In genomic region chr4:82499705-82500104, GRCh38 we compare ENCODE assay signal across 21 cellular contexts.
DNase-seq lines count a peak whose midpoint lies in the region; FAIRE-seq and TF ChIP-seq lines count a peak whose summit lies in the region.
"Had no signal": no experiment of that assay in that cellular context is flagged by ENCODE, and none has a peak within 500 bp of the region (broad histone marks: within the 10 kb centered on the region; RNA-seq: fewer than 3 reads in every experiment).

No MANE protein-coding gene starts in this region.

- DNase-seq in DMS153 (lab: John Stamatoyannopoulos, UW), result peak; percentile 82
- peak; percentile 37 for DNase-seq in LNCaP clone FGC (ENCODE audit: low read depth)
- DNase-seq in NCI-H2029 treated with DMSO at 0.1 percent for 48 hours (lab: John Stamatoyannopoulos, UW), result peak; percentile 88
- DNase-seq in GM12891 (ENCODE audit: insufficient read length, low spot score), result no peak
- no peak for DNase-seq in nephron progenitor cell
- no peak for DNase-seq in dorsolateral prefrontal cortex
- DNase-seq in stomach, result no peak
- DNase-seq: activated CD4-positive, alpha-beta T cell treated with anti-CD3 and anti-CD28 coated beads for 4 hours; activated CD8-positive, alpha-beta memory T cell treated with anti-CD3 and anti-CD28 coated beads, Interleukin-2, amount 10 ng/mL, durations not matched to agents 7 days and 5 days; activated naive CD8-positive, alpha-beta T cell treated with anti-CD3 and anti-CD28 coated beads, Interleukin-2, amount 10 ng/mL, durations not matched to agents 7 days and 5 days; body of pancreas; CD8-positive, alpha-beta memory T cell; H7; right cardiac atrium; stimulated activated CD4-positive, alpha-beta T cell treated with anti-CD3 and anti-CD28 coated beads, Interleukin-15, amount 100 ng/mL, for 24 hours had no signal

- H3K4me1 ChIP-seq in stomach, result no peaks in the 10 kb centered on the region
- H3K4me1 ChIP-seq: body of pancreas had no signal

- H3K27me3 ChIP-seq in dorsolateral prefrontal cortex, result no peaks in the 10 kb centered on the region
- H3K27me3 ChIP-seq in stomach, result no peaks in the 10 kb centered on the region
- H3K27me3 ChIP-seq: body of pancreas had no signal

- TF ChIP-seq POLR2A in GM12891 (IDR thresholded peaks at IDR 0.05; ENCODE audit: low read depth, low read length), result no peak
- TF ChIP-seq POLR2A in stomach (IDR thresholded peaks at IDR 0.05), result no peak

- no peaks in the 10 kb centered on the region for H3K27me3 Mint-ChIP-seq in nephron progenitor cell (ENCODE audit: low read depth, poor library complexity)
- H3K27me3 Mint-ChIP-seq: activated CD8-positive, alpha-beta memory T cell treated with anti-CD3 and anti-CD28 coated beads, Interleukin-2, amount 10 ng/mL, durations not matched to agents 7 days and 5 days; activated naive CD8-positive, alpha-beta T cell treated with anti-CD3 and anti-CD28 coated beads, Interleukin-2, amount 10 ng/mL, durations not matched to agents 7 days and 5 days; activated T-helper 17 cell treated with anti-CD3 and anti-CD28 coated beads, Interleukin-2, amount 50 U/mL, for 72 hours; CD8-positive, alpha-beta memory T cell had no signal

- H3K36me3 ChIP-seq in stomach, result no peaks in the 10 kb centered on the region
- H3K36me3 ChIP-seq: thoracic aorta had no signal

- H3K4me3 Mint-ChIP-seq in nephron progenitor cell, result no peak overlapping the region
- H3K4me3 Mint-ChIP-seq: activated CD8-positive, alpha-beta memory T cell treated with anti-CD3 and anti-CD28 coated beads, Interleukin-2, amount 10 ng/mL, durations not matched to agents 7 days and 5 days; activated naive CD8-positive, alpha-beta T cell treated with anti-CD3 and anti-CD28 coated beads, Interleukin-2, amount 10 ng/mL, durations not matched to agents 7 days and 5 days; activated T-helper 17 cell treated with anti-CD3 and anti-CD28 coated beads, Interleukin-2, amount 50 U/mL, for 72 hours; CD8-positive, alpha-beta memory T cell; stimulated activated effector memory CD8-positive, alpha-beta T cell treated with anti-CD3 and anti-CD28 coated beads, Interleukin-12 subunit alpha, Interleukin-12 subunit beta, amount 100 ng/mL, for 72 hours had no signal

- H3K36me3 Mint-ChIP-seq in nephron progenitor cell (ENCODE audit: low read depth), result peaks cover 28% of the 10 kb centered on the region
- H3K36me3 Mint-ChIP-seq: activated naive CD8-positive, alpha-beta T cell treated with anti-CD3 and anti-CD28 coated beads, Interleukin-2, amount 10 ng/mL, durations not matched to agents 7 days and 5 days; stimulated activated effector memory CD8-positive, alpha-beta T cell treated with anti-CD3 and anti-CD28 coated beads, Interleukin-12 subunit alpha, Interleukin-12 subunit beta, amount 100 ng/mL, for 72 hours had no signal

- intact Hi-C loops in dorsolateral prefrontal cortex (cut with DNase I), result no loop called here
- intact Hi-C loops in stomach (cut with DNase I; ENCODE audit: low total_unique reads), result no loop called here

- H3K9me3 Mint-ChIP-seq in nephron progenitor cell, result no peaks in the 10 kb centered on the region
- H3K9me3 Mint-ChIP-seq: activated naive CD8-positive, alpha-beta T cell treated with anti-CD3 and anti-CD28 coated beads, Interleukin-2, amount 10 ng/mL, durations not matched to agents 7 days and 5 days; activated T-helper 17 cell treated with anti-CD3 and anti-CD28 coated beads, Interleukin-2, amount 50 U/mL, for 72 hours; CD8-positive, alpha-beta memory T cell; stimulated activated effector memory CD8-positive, alpha-beta T cell treated with anti-CD3 and anti-CD28 coated beads, Interleukin-12 subunit alpha, Interleukin-12 subunit beta, amount 100 ng/mL, for 72 hours had no signal

- H3K9me3 ChIP-seq in stomach, result no peaks in the 10 kb centered on the region
- H3K9me3 ChIP-seq: body of pancreas, thoracic aorta had no signal

- H3K4me1 Mint-ChIP-seq in nephron progenitor cell, result no peaks in the 10 kb centered on the region
- H3K4me1 Mint-ChIP-seq: activated CD8-positive, alpha-beta memory T cell treated with anti-CD3 and anti-CD28 coated beads, Interleukin-2, amount 10 ng/mL, durations not matched to agents 7 days and 5 days; activated naive CD8-positive, alpha-beta T cell treated with anti-CD3 and anti-CD28 coated beads, Interleukin-2, amount 10 ng/mL, durations not matched to agents 7 days and 5 days; activated T-helper 17 cell treated with anti-CD3 and anti-CD28 coated beads, Interleukin-2, amount 50 U/mL, for 72 hours; CD8-positive, alpha-beta memory T cell; stimulated activated effector memory CD8-positive, alpha-beta T cell treated with anti-CD3 and anti-CD28 coated beads, Interleukin-12 subunit alpha, Interleukin-12 subunit beta, amount 100 ng/mL, for 72 hours had no signal

- H3K27ac Mint-ChIP-seq in nephron progenitor cell, result no peak overlapping the region
- H3K27ac Mint-ChIP-seq: activated CD8-positive, alpha-beta memory T cell treated with anti-CD3 and anti-CD28 coated beads, Interleukin-2, amount 10 ng/mL, durations not matched to agents 7 days and 5 days; activated naive CD8-positive, alpha-beta T cell treated with anti-CD3 and anti-CD28 coated beads, Interleukin-2, amount 10 ng/mL, durations not matched to agents 7 days and 5 days; activated T-helper 17 cell treated with anti-CD3 and anti-CD28 coated beads, Interleukin-2, amount 50 U/mL, for 72 hours; CD8-positive, alpha-beta memory T cell; stimulated activated effector memory CD8-positive, alpha-beta T cell treated with anti-CD3 and anti-CD28 coated beads, Interleukin-12 subunit alpha, Interleukin-12 subunit beta, amount 100 ng/mL, for 72 hours had no signal

- FAIRE-seq in GM12891 (lab: Jason Lieb, UNC), result no peak
- FAIRE-seq: GM19239, TTC549 had no signal

- TF ChIP-seq CTCF in LNCaP clone FGC (IDR thresholded peaks at IDR 0.05; ENCODE audit: control insufficient read depth, extremely low read depth, insufficient read depth), result no peak
- TF ChIP-seq CTCF in VCaP (conservative IDR thresholded peaks at IDR 0.05), result no peak
- no peak for TF ChIP-seq CTCF in nephron progenitor cell (IDR thresholded peaks at IDR 0.05)
- no peak for TF ChIP-seq CTCF in dorsolateral prefrontal cortex (IDR thresholded peaks at IDR 0.05 in 54 of 56, conservative IDR thresholded peaks at IDR 0.05 in 2 of 56; ENCODE audit: low read depth in 1 of 56, partially characterized antibody in 56 of 56)
- TF ChIP-seq CTCF in stomach (IDR thresholded peaks at IDR 0.05), result no peak

- 74 to 82% (median 82%) methylated on average over 5 to 6 of the region's 6 CpGs for WGBS in stomach, 5 donors

- H3K27ac ChIP-seq in VCaP (peak overlapping the region; percentile 70), dorsolateral prefrontal cortex (peak overlapping the region in 1 of 59 donors; percentile 23), stomach (no peak overlapping the region)
- H3K27ac ChIP-seq: body of pancreas, thoracic aorta had no signal

- TF ChIP-seq EP300 in stomach (IDR thresholded peaks at IDR 0.05), result no peak

- H3K4me3 ChIP-seq in LNCaP clone FGC (ENCODE audit: low read depth, low read length) (no peak overlapping the region), dorsolateral prefrontal cortex (no peak overlapping the region), stomach (no peak overlapping the region)
- H3K4me3 ChIP-seq: body of pancreas, thoracic aorta had no signal

TF ChIP-seq in GM12891, 5 proteins besides CTCF, POLR2A, EP300 and RAD21:
- no peak for TF ChIP-seq PAX5 (IDR thresholded peaks at IDR 0.05; ENCODE audit: insufficient read depth, low read length, severe bottlenecking)
- TF ChIP-seq TAF1 (IDR thresholded peaks at IDR 0.05; ENCODE audit: low read depth, low read length), result no peak
- no peak for TF ChIP-seq SPI1 (IDR thresholded peaks at IDR 0.05; ENCODE audit: low read depth, low read length)
- no peak for TF ChIP-seq POLR2AphosphoS5 (IDR thresholded peaks at IDR 0.05; ENCODE audit: low read depth, low read length)
- no peak for TF ChIP-seq POU2F2 (IDR thresholded peaks at IDR 0.05; ENCODE audit: low read depth, low read length)

Comparison
In these comparisons a context has a peak if more than half of its experiments do, and no peak if none do; other contexts are left out.
1. DNase-seq: peak in DMS153 (single experiment), LNCaP clone FGC (single experiment) and NCI-H2029 treated with DMSO at 0.1 percent for 48 hours (single experiment); none in GM12891 (single experiment), nephron progenitor cell (single experiment), dorsolateral prefrontal cortex (0 of 10) and stomach (single experiment).